ENCODE assay signal across 8 cellular contexts in the genomic region with DNA sequence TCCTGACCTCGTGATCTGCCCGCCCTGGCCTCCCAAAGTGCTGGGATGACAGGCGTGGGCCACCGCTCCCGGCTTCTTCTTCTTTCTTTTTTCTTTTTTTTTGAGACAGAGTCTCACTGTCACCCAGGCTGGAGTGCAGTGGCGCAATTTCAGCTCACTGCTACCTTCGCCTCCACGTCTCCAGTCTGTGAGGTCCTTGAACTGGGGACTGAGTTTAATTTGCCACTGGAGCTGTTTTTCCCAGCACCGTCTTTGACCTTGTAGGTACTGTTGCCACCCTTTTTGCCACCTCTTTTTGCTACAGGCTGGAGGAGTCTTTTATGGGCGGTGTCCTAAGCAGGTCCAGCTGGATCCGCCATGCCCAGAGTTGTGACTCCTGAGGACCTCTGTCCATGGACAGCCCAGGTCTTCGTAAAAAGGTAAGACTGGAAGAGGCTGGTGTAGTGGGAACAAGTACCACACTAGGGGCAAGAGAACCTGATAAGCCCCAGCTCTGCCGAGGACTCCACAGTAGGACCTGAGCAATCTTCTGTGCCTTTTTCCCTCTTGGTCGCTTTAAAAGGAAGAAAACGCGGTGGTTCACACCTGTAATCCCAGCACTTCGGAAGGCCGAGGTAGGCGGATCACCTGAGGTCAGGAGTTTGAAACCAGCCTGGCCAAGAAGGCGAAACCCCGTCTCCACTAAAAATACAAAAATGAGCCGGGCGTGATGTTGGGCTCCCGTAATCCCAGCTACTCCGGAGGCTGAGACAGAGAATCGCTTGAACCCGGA. TPM values are rescaled to one million over a fixed set of nuclear protein-coding genes. Genes with fewer than 3 reads are reported as not detected.
A peak's percentile ranks its signal among the peaks of the same experiment; 100 is the strongest.
DNase-seq lines count a peak whose midpoint lies in the region; ATAC-seq and TF ChIP-seq lines count a peak whose summit lies in the region.

No MANE protein-coding gene starts in this region.

- TF ChIP-seq CTCF in spleen (IDR thresholded peaks at IDR 0.05 in 8 of 11, conservative IDR thresholded peaks at IDR 0.05 in 3 of 11), result no peak

- no peaks in the 10 kb centered on the region for H3K36me3 ChIP-seq in ES-I3 (ENCODE audit: insufficient read depth, low read length)
- H3K36me3 ChIP-seq in spleen, result no peaks in the 10 kb centered on the region

- peak overlapping the region; percentile 71 for H3K27ac ChIP-seq in right cardiac atrium (ENCODE audit: low read length)
- peak overlapping the region; percentile 90 to 100 (median 97) for H3K27ac ChIP-seq in spleen

- no peak for TF ChIP-seq POLR2A in spleen (IDR thresholded peaks at IDR 0.05)

- peak overlapping the region; percentile 26 for H3K4me3 ChIP-seq in right cardiac atrium (ENCODE audit: low read length)
- peak overlapping the region in 4 of 8 donors; percentile 52 to 79 (median 56) for H3K4me3 ChIP-seq in spleen

- no peaks in the 10 kb centered on the region for H3K9me3 ChIP-seq in ES-I3 (ENCODE audit: control insufficient read depth, insufficient read depth, low read length)
- no peaks in the 10 kb centered on the region for H3K9me3 ChIP-seq in right cardiac atrium (ENCODE audit: control insufficient read depth, low read length)
- H3K9me3 ChIP-seq in spleen, result no peaks in the 10 kb centered on the region

- 31% methylated on average over 27 of the region's 27 CpGs for WGBS in right cardiac atrium
- WGBS in spleen, 5 donors, result 28 to 33% (median 31%) methylated on average over 27 of the region's 27 CpGs

- peak in 1 of 2 donors; percentile 8 for ATAC-seq in right cardiac atrium
- no peak for ATAC-seq in HG03025 (IDR thresholded peaks at IDR 0.05; ENCODE audit: low FRiP score, unreplicated experiment)

- H3K27me3 ChIP-seq in right cardiac atrium (ENCODE audit: control insufficient read depth, insufficient read depth) (no peaks in the 10 kb centered on the region), spleen (replicated peaks in 1 of 7) (no peaks in the 10 kb centered on the region)

- intact Hi-C loops in right cardiac atrium (cut with DNase I) (no loop called here), spleen (cut with DNase I; ENCODE audit: low total_unique reads) (no loop called here)

- H3K9ac ChIP-seq in ES-I3 (ENCODE audit: low read depth, low read length), result peak overlapping the region; percentile 53

- H3K4me1 ChIP-seq in ES-I3 (ENCODE audit: insufficient read depth, low read length) (peaks cover 7% of the 10 kb centered on the region; the same call in 1 of the 2 replicates), right cardiac atrium (ENCODE audit: control insufficient read depth, insufficient read depth, low read length) (no peaks in the 10 kb centered on the region), spleen (peaks cover 0 to 38% (median 18%) of the 10 kb centered on the region in 6 donors)

- peak; percentile 22 for DNase-seq in NCI-H2227 treated with DMSO at 0.1 percent for 48 hours (lab: John Stamatoyannopoulos, UW)
- peak; percentile 53 to 55 for DNase-seq in activated T-cell treated with anti-CD3 and anti-CD28 coated beads, Interleukin-2, amount 50 U/mL, for 48 hours
- DNase-seq in right cardiac atrium, result peak in 1 of 3 donors; percentile 50
- no peak for DNase-seq in spleen
- no peak for DNase-seq in GF-D8 (lab: John Stamatoyannopoulos, UW)
- DNase-seq in SKM-1 (lab: John Stamatoyannopoulos, UW; ENCODE audit: unreplicated experiment), result no peak

RNA-seq across cellular contexts. Expression of gene RNU4-2, which starts 1.0 kb away (rescaled TPM):
- total RNA-seq in right cardiac atrium (over 10,000 TPM; 12,754 to 31,201 (median 26,788) TPM), spleen (over 10,000 TPM in 4 of 7 donors, under 1 TPM in 3; under 0.01 to 20,748 (median 15,186) TPM)
- polyA plus RNA-seq in right cardiac atrium (not detected), spleen (not detected)

RNA-seq across cellular contexts. Expression of gene RNU4-1, which starts 2.3 kb away (rescaled TPM):
- total RNA-seq in right cardiac atrium (1,000 to 10,000 TPM; 1,094 to 5,230 (median 2,674) TPM), spleen (1,000 to 10,000 TPM in 4 of 7 donors, under 1 TPM in 2, not detected in 1; under 0.01 to 7,358 (median 2,736) TPM)
- polyA plus RNA-seq in right cardiac atrium (not detected), spleen (not detected)

RNA-seq across cellular contexts. Expression of gene SIRT4, which starts 11.4 kb away (rescaled TPM):
- total RNA-seq in right cardiac atrium (1 to 10 TPM; 3.0 to 6.9 (median 6.2) TPM), spleen (1 to 10 TPM in 6 of 7 donors, under 1 TPM in 1; 0.66 to 2.6 (median 1.7) TPM)
- polyA plus RNA-seq in right cardiac atrium (6.0 TPM), spleen (1 to 10 TPM; 1.2 to 1.4 (median 1.3) TPM)

RNA-seq across cellular contexts. Expression of gene PXN, which starts 25.2 kb away (rescaled TPM):
- total RNA-seq in right cardiac atrium (10 to 100 TPM; 67.8 to 89.8 (median 80.2) TPM), spleen (100 to 1,000 TPM in 5 of 7 donors, 10 to 100 TPM in 2; 91.8 to 161 (median 149) TPM)
- polyA plus RNA-seq in right cardiac atrium (77.3 TPM), spleen (10 to 100 TPM; 22.3 to 49.8 (median 35.6) TPM)

RNA-seq across cellular contexts. Expression of gene PLA2G1B, which starts 36.9 kb away (rescaled TPM):
- not detected for total RNA-seq in right cardiac atrium
- polyA plus RNA-seq in right cardiac atrium, result not detected
- 1 to 10 TPM in 3 of 7 donors, not detected in 4; 1.1 to 1.9 (median 1.4) TPM for total RNA-seq in spleen
- under 1 TPM; 0.29 to 0.83 (median 0.56) TPM for polyA plus RNA-seq in spleen

Comparison
In these comparisons a context has a peak if more than half of its experiments do, and no peak if none do; other contexts are left out.
1. DNase-seq: peak in NCI-H2227 treated with DMSO at 0.1 percent for 48 hours (single experiment) and activated T-cell treated with anti-CD3 and anti-CD28 coated beads, Interleukin-2, amount 50 U/mL, for 48 hours (2 of 2); none in spleen (single experiment), GF-D8 (single experiment) and SKM-1 (single experiment).